Comparison of ENCODE assay signal across 1 cellular context in the genomic region with DNA sequence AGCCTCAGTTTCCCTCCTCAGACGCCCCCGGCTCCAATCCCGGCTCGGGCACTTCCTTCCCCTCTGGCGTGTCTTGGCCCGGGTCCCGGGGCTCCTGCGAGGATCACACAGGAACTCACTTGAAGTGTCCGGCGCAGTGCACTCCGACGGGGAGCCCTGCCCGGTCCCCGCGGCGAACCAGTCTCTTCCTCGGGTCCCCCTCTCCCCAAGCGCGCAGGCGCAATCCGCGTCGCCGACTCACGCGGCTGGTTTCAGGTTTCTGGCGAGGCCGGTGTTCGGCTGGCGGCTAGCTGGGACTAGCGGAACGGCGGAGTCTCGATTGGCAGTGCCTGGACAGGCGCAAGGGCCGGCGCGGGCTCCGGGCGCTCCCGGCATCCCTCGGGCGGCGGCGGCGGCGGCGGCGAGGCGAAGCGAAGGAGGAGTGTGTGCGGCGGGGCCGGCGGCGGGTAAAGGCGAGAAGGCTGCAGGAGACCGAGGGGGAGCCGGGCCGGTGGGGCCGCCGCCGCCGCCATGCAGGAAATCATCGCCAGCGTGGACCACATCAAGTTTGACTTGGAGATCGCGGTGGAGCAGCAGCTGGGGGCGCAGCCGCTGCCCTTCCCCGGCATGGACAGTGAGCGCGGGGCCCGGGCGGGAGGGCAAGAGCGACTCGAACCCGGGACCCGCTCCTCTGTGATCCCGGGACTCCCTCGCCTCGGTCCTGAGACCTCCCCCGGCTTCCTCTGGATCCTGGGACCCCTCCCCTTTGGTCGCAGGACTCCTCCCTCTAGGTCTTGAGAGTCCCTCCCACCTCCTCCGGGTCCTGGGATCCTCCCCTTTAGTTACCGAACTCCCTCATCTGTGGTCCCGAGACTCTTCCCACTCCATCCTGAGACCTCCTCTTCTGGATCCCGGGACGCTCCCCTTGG.
TF ChIP-seq lines count a peak whose summit lies in the region.

A gene (plus strand): TSS at position 371 of the 908 bp plus-strand sequence. CDS start 140 bp downstream, at position 511.
A gene with protein sequence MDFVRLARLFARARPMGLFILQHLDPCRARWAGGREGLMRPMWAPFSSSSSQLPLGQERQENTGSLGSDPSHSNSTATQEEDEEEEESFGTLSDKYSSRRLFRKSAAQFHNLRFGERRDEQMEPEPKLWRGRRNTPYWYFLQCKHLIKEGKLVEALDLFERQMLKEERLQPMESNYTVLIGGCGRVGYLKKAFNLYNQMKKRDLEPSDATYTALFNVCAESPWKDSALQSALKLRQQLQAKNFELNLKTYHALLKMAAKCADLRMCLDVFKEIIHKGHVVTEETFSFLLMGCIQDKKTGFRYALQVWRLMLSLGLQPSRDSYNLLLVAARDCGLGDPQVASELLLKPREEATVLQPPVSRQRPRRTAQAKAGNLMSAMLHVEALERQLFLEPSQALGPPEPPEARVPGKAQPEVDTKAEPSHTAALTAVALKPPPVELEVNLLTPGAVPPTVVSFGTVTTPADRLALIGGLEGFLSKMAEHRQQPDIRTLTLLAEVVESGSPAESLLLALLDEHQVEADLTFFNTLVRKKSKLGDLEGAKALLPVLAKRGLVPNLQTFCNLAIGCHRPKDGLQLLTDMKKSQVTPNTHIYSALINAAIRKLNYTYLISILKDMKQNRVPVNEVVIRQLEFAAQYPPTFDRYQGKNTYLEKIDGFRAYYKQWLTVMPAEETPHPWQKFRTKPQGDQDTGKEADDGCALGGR (minus strand): TSS at position 226 of the 908 bp plus-strand sequence. CDS start 3,556 bp downstream, outside the sequence.

TF ChIP-seq in HepG2, 621 proteins besides CTCF, POLR2A, EP300 and RAD21 (continued from another document and continues in another):
- TF ChIP-seq, protein P1, sequence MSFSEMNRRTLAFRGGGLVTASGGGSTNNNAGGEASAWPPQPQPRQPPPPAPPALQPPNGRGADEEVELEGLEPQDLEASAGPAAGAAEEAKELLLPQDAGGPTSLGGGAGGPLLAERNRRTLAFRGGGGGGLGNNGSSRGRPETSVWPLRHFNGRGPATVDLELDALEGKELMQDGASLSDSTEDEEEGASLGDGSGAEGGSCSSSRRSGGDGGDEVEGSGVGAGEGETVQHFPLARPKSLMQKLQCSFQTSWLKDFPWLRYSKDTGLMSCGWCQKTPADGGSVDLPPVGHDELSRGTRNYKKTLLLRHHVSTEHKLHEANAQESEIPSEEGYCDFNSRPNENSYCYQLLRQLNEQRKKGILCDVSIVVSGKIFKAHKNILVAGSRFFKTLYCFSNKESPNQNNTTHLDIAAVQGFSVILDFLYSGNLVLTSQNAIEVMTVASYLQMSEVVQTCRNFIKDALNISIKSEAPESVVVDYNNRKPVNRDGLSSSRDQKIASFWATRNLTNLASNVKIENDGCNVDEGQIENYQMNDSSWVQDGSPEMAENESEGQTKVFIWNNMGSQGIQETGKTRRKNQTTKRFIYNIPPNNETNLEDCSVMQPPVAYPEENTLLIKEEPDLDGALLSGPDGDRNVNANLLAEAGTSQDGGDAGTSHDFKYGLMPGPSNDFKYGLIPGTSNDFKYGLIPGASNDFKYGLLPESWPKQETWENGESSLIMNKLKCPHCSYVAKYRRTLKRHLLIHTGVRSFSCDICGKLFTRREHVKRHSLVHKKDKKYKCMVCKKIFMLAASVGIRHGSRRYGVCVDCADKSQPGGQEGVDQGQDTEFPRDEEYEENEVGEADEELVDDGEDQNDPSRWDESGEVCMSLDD (CRISPR knock-in tag; IDR thresholded peaks at IDR 0.05; ENCODE audit: borderline replicate concordance): 0 out of 2 replicates have a peak, but pooled peaks have one; percentile 36
- no peak; the same call in 1 of the 2 replicates for TF ChIP-seq TOE1 (CRISPR knock-in tag; IDR thresholded peaks at IDR 0.05)
- TF ChIP-seq, protein P2, sequence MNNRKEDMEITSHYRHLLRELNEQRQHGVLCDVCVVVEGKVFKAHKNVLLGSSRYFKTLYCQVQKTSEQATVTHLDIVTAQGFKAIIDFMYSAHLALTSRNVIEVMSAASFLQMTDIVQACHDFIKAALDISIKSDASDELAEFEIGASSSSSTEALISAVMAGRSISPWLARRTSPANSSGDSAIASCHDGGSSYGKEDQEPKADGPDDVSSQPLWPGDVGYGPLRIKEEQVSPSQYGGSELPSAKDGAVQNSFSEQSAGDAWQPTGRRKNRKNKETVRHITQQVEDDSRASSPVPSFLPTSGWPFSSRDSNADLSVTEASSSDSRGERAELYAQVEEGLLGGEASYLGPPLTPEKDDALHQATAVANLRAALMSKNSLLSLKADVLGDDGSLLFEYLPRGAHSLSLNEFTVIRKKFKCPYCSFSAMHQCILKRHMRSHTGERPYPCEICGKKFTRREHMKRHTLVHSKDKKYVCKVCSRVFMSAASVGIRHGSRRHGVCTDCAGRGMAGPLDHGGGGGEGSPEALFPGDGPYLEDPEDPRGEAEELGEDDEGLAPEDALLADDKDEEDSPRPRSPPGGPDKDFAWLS (CRISPR knock-in tag; IDR thresholded peaks at IDR 0.05; ENCODE audit: borderline replicate concordance): no peak
- TF ChIP-seq, protein P3, sequence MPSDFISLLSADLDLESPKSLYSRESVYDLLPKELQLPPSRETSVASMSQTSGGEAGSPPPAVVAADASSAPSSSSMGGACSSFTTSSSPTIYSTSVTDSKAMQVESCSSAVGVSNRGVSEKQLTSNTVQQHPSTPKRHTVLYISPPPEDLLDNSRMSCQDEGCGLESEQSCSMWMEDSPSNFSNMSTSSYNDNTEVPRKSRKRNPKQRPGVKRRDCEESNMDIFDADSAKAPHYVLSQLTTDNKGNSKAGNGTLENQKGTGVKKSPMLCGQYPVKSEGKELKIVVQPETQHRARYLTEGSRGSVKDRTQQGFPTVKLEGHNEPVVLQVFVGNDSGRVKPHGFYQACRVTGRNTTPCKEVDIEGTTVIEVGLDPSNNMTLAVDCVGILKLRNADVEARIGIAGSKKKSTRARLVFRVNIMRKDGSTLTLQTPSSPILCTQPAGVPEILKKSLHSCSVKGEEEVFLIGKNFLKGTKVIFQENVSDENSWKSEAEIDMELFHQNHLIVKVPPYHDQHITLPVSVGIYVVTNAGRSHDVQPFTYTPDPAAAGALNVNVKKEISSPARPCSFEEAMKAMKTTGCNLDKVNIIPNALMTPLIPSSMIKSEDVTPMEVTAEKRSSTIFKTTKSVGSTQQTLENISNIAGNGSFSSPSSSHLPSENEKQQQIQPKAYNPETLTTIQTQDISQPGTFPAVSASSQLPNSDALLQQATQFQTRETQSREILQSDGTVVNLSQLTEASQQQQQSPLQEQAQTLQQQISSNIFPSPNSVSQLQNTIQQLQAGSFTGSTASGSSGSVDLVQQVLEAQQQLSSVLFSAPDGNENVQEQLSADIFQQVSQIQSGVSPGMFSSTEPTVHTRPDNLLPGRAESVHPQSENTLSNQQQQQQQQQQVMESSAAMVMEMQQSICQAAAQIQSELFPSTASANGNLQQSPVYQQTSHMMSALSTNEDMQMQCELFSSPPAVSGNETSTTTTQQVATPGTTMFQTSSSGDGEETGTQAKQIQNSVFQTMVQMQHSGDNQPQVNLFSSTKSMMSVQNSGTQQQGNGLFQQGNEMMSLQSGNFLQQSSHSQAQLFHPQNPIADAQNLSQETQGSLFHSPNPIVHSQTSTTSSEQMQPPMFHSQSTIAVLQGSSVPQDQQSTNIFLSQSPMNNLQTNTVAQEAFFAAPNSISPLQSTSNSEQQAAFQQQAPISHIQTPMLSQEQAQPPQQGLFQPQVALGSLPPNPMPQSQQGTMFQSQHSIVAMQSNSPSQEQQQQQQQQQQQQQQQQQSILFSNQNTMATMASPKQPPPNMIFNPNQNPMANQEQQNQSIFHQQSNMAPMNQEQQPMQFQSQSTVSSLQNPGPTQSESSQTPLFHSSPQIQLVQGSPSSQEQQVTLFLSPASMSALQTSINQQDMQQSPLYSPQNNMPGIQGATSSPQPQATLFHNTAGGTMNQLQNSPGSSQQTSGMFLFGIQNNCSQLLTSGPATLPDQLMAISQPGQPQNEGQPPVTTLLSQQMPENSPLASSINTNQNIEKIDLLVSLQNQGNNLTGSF (CRISPR knock-in tag; IDR thresholded peaks at IDR 0.05): no peak
- TF ChIP-seq ZNF615 (CRISPR knock-in tag; IDR thresholded peaks at IDR 0.05; ENCODE audit: borderline replicate concordance): no peak
- no peak for TF ChIP-seq ZNF274 (CRISPR knock-in tag; IDR thresholded peaks at IDR 0.05)
- TF ChIP-seq, protein P4, sequence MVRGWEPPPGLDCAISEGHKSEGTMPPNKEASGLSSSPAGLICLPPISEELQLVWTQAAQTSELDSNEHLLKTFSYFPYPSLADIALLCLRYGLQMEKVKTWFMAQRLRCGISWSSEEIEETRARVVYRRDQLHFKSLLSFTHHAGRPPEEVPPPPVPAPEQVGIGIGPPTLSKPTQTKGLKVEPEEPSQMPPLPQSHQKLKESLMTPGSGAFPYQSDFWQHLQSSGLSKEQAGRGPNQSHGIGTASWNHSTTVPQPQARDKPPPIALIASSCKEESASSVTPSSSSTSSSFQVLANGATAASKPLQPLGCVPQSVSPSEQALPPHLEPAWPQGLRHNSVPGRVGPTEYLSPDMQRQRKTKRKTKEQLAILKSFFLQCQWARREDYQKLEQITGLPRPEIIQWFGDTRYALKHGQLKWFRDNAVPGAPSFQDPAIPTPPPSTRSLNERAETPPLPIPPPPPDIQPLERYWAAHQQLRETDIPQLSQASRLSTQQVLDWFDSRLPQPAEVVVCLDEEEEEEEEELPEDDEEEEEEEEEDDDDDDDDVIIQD (CRISPR knock-in tag; IDR thresholded peaks at IDR 0.05; ENCODE audit: low read depth): 0 out of 2 replicates have a peak, but pooled peaks have one; percentile 29
- 0 out of 2 replicates have a peak, but pooled peaks have one; percentile 15 for TF ChIP-seq ZNF121 (CRISPR knock-in tag; IDR thresholded peaks at IDR 0.05)
- no peak for TF ChIP-seq ZNF775 (CRISPR knock-in tag; IDR thresholded peaks at IDR 0.05; ENCODE audit: borderline replicate concordance)
- peak; percentile 80; the same call in 1 of the 2 replicates for TF ChIP-seq ATF7-NPFF (CRISPR knock-in tag; IDR thresholded peaks at IDR 0.05; ENCODE audit: low read depth)
- no peak for TF ChIP-seq MTA1 (CRISPR knock-in tag; IDR thresholded peaks at IDR 0.05; ENCODE audit: borderline replicate concordance)
- TF ChIP-seq ATF7 (IDR thresholded peaks at IDR 0.05): no peak
- no peak for TF ChIP-seq ATF7 (CRISPR knock-in tag; IDR thresholded peaks at IDR 0.05)
- TF ChIP-seq ZNF607 (CRISPR knock-in tag; IDR thresholded peaks at IDR 0.05; ENCODE audit: borderline replicate concordance): no peak
- TF ChIP-seq, protein P5, sequence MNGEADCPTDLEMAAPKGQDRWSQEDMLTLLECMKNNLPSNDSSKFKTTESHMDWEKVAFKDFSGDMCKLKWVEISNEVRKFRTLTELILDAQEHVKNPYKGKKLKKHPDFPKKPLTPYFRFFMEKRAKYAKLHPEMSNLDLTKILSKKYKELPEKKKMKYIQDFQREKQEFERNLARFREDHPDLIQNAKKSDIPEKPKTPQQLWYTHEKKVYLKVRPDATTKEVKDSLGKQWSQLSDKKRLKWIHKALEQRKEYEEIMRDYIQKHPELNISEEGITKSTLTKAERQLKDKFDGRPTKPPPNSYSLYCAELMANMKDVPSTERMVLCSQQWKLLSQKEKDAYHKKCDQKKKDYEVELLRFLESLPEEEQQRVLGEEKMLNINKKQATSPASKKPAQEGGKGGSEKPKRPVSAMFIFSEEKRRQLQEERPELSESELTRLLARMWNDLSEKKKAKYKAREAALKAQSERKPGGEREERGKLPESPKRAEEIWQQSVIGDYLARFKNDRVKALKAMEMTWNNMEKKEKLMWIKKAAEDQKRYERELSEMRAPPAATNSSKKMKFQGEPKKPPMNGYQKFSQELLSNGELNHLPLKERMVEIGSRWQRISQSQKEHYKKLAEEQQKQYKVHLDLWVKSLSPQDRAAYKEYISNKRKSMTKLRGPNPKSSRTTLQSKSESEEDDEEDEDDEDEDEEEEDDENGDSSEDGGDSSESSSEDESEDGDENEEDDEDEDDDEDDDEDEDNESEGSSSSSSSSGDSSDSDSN (CRISPR knock-in tag; IDR thresholded peaks at IDR 0.05): peak; percentile 60
- TF ChIP-seq SYNCRIP (IDR thresholded peaks at IDR 0.05; ENCODE audit: insufficient read depth, low read depth, low read length): no peak
- TF ChIP-seq SPEN (CRISPR knock-in tag; IDR thresholded peaks at IDR 0.05; ENCODE audit: low read depth): peak; percentile 95
- TF ChIP-seq, protein P6, sequence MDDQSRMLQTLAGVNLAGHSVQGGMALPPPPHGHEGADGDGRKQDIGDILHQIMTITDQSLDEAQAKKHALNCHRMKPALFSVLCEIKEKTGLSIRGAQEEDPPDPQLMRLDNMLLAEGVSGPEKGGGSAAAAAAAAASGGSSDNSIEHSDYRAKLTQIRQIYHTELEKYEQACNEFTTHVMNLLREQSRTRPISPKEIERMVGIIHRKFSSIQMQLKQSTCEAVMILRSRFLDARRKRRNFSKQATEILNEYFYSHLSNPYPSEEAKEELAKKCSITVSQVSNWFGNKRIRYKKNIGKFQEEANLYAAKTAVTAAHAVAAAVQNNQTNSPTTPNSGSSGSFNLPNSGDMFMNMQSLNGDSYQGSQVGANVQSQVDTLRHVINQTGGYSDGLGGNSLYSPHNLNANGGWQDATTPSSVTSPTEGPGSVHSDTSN (CRISPR knock-in tag; IDR thresholded peaks at IDR 0.05; ENCODE audit: borderline replicate concordance): peak; percentile 20; the same call in 1 of the 2 replicates
- peak; percentile 67 for TF ChIP-seq HES4 (CRISPR knock-in tag; IDR thresholded peaks at IDR 0.05; ENCODE audit: borderline replicate concordance)
- TF ChIP-seq, protein P7, sequence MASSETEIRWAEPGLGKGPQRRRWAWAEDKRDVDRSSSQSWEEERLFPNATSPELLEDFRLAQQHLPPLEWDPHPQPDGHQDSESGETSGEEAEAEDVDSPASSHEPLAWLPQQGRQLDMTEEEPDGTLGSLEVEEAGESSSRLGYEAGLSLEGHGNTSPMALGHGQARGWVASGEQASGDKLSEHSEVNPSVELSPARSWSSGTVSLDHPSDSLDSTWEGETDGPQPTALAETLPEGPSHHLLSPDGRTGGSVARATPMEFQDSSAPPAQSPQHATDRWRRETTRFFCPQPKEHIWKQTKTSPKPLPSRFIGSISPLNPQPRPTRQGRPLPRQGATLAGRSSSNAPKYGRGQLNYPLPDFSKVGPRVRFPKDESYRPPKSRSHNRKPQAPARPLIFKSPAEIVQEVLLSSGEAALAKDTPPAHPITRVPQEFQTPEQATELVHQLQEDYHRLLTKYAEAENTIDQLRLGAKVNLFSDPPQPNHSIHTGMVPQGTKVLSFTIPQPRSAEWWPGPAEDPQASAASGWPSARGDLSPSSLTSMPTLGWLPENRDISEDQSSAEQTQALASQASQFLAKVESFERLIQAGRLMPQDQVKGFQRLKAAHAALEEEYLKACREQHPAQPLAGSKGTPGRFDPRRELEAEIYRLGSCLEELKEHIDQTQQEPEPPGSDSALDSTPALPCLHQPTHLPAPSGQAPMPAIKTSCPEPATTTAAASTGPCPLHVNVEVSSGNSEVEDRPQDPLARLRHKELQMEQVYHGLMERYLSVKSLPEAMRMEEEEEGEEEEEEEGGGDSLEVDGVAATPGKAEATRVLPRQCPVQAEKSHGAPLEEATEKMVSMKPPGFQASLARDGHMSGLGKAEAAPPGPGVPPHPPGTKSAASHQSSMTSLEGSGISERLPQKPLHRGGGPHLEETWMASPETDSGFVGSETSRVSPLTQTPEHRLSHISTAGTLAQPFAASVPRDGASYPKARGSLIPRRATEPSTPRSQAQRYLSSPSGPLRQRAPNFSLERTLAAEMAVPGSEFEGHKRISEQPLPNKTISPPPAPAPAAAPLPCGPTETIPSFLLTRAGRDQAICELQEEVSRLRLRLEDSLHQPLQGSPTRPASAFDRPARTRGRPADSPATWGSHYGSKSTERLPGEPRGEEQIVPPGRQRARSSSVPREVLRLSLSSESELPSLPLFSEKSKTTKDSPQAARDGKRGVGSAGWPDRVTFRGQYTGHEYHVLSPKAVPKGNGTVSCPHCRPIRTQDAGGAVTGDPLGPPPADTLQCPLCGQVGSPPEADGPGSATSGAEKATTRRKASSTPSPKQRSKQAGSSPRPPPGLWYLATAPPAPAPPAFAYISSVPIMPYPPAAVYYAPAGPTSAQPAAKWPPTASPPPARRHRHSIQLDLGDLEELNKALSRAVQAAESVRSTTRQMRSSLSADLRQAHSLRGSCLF (CRISPR knock-in tag; IDR thresholded peaks at IDR 0.05; ENCODE audit: borderline replicate concordance): no peak
- 0 out of 2 replicates have a peak, but pooled peaks have one; percentile 21 for TF ChIP-seq PAX8 (CRISPR knock-in tag; IDR thresholded peaks at IDR 0.05; ENCODE audit: borderline replicate concordance)
- TF ChIP-seq, protein P8, sequence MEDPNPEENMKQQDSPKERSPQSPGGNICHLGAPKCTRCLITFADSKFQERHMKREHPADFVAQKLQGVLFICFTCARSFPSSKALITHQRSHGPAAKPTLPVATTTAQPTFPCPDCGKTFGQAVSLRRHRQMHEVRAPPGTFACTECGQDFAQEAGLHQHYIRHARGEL (CRISPR knock-in tag; IDR thresholded peaks at IDR 0.05): no peak
